9 cellular contexts compared by ENCODE assay signal in genomic region chr19:18090545-18091216, GRCh38.
DNase-seq lines count a peak whose midpoint lies in the region; ATAC-seq lines count a peak whose summit lies in the region.
"Had no signal": no experiment of that assay in that cellular context is flagged by ENCODE, and none has a peak within 500 bp of the region (broad histone marks: within the 10 kb centered on the region; RNA-seq: fewer than 3 reads in every experiment).

No MANE protein-coding gene starts in this region.

- H3K36me3 ChIP-seq in BLaER1 = no peaks in the 10 kb centered on the region
- H3K36me3 ChIP-seq in mucosa of rectum (ENCODE audit: control insufficient read depth in 2 of 2, insufficient read depth in 2 of 2, low read length in 2 of 2) = no peaks in the 10 kb centered on the region

- H3K4me3 ChIP-seq in BLaER1 = no peak overlapping the region
- no peak overlapping the region for H3K4me3 ChIP-seq in mucosa of rectum (ENCODE audit: low read length in 2 of 2)

- H3K27ac ChIP-seq in BLaER1 (peak overlapping the region; percentile 73), cingulate gyrus (ENCODE audit: low read depth, low read length) (peak overlapping the region; percentile 96), mucosa of rectum (ENCODE audit: low read depth in 2 of 2, low read length in 2 of 2) (peak overlapping the region; percentile 43 to 75)

- H3K4me1 ChIP-seq in BLaER1 = peaks cover 62% of the 10 kb centered on the region
- H3K4me1 ChIP-seq in mucosa of rectum (ENCODE audit: control insufficient read depth in 2 of 2, insufficient read depth in 2 of 2, low read length in 2 of 2) = peaks cover 4 to 15% of the 10 kb centered on the region in 2 donors

- ATAC-seq in GM21367 (IDR thresholded peaks at IDR 0.05; ENCODE audit: unreplicated experiment) = no peak

- H3K4me2 ChIP-seq in BLaER1 = peak overlapping the region; percentile 68

- no peaks in the 10 kb centered on the region for H3K27me3 ChIP-seq in BLaER1
- no peaks in the 10 kb centered on the region for H3K27me3 ChIP-seq in mucosa of rectum (ENCODE audit: control insufficient read depth in 2 of 2, insufficient read depth in 2 of 2, low read length in 2 of 2)

- H3K9ac ChIP-seq in BLaER1 (peak overlapping the region; percentile 58; the same call in 1 of the 2 replicates), mucosa of rectum (ENCODE audit: low read depth in 1 of 2, low read length in 2 of 2) (peak overlapping the region in 1 of 2 donors; percentile 41)

- no peaks in the 10 kb centered on the region for H4K20me1 ChIP-seq in BLaER1

- peak; percentile 10 for DNase-seq in NAMALWA (ENCODE audit: low spot score)
- no peak for DNase-seq in NCI-H82 treated with DMSO at 0.1 percent for 48 hours (lab: John Stamatoyannopoulos, UW; ENCODE audit: unreplicated experiment)
- DNase-seq in foreskin melanocyte = no peak
- no peak for DNase-seq in NCI-H2196 (lab: John Stamatoyannopoulos, UW; ENCODE audit: unreplicated experiment)
- DNase-seq: NCI-H748 treated with DMSO at 0.1 percent for 48 hours had no signal

- H3K9me3 ChIP-seq in BLaER1 (no peaks in the 10 kb centered on the region), mucosa of rectum (ENCODE audit: control insufficient read depth in 2 of 2, low read length in 2 of 2) (no peaks in the 10 kb centered on the region)
